26 cellular contexts compared by ENCODE assay signal in genomic region chr12:110516995-110517394, GRCh38. TPM values are rescaled to one million over a fixed set of nuclear protein-coding genes. Genes with fewer than 3 reads are reported as not detected.
DNase-seq lines count a peak whose midpoint lies in the region; ATAC-seq, FAIRE-seq and TF ChIP-seq lines count a peak whose summit lies in the region.
"Had no signal": no experiment of that assay in that cellular context is flagged by ENCODE, and none has a peak within 500 bp of the region (broad histone marks: within the 10 kb centered on the region; RNA-seq: fewer than 3 reads in every experiment).

No MANE protein-coding gene starts in this region.

- H3K27ac Mint-ChIP-seq in WTC11, result no peak overlapping the region
- H3K27ac Mint-ChIP-seq: CD14-positive monocyte; CD4-positive, alpha-beta memory T cell; CD4-positive, CD25-positive, alpha-beta regulatory T cell; CD8-positive, alpha-beta memory T cell had no signal

- ATAC-seq in WTC11, result no peak
- ATAC-seq: GM12878 had no signal

- no peaks in the 10 kb centered on the region for H3K27me3 ChIP-seq in H1 (replicated peaks in 1 of 4; ENCODE audit: control insufficient read depth in 3 of 4, extremely low read depth in 1 of 4, insufficient read depth in 3 of 4, low read length in 3 of 4)
- H3K27me3 ChIP-seq: BE2C, BLaER1 had no signal

- H4K8ac ChIP-seq in H1 (ENCODE audit: extremely low read depth, insufficient read depth, low read length), result no peak overlapping the region

- H3K18ac ChIP-seq in H1 (ENCODE audit: extremely low read depth, low read length), result no peak overlapping the region

- no peaks in the 10 kb centered on the region; the same call in 1 of the 2 replicates for H3K23me2 ChIP-seq in H1 (ENCODE audit: low read depth, low read length)

- H2BK20ac ChIP-seq in H1 (ENCODE audit: low read length), result no peak overlapping the region

- H3K9me3 ChIP-seq in HEK293 (ENCODE audit: control insufficient read depth, insufficient read depth, low read depth, low read length) (no peaks in the 10 kb centered on the region), H1 (ENCODE audit: insufficient read depth in 2 of 2, low read depth in 1 of 2, low read length in 1 of 2) (no peaks in the 10 kb centered on the region)
- H3K9me3 ChIP-seq: BE2C, BLaER1 had no signal

- no peak for TF ChIP-seq POLR2A in H1 (IDR thresholded peaks at IDR 0.05; ENCODE audit: control extremely low read depth in 1 of 2, low read depth in 2 of 2, low read length in 2 of 2)
- no peak for TF ChIP-seq POLR2A in H54 (IDR thresholded peaks at IDR 0.05; ENCODE audit: low read depth, low read length)

- TF ChIP-seq EP300 in H1 (IDR thresholded peaks at IDR 0.05; ENCODE audit: borderline replicate concordance in 1 of 2, low read depth in 2 of 2, low read length in 2 of 2), result no peak

- H3K4me3 ChIP-seq in HEK293 (ENCODE audit: low read depth, low read length) (no peak overlapping the region), H1 (ENCODE audit: extremely low read depth in 1 of 4, insufficient read depth in 2 of 4, low read depth in 3 of 4, low read length in 4 of 4) (no peak overlapping the region)
- H3K4me3 ChIP-seq: BLaER1, GM12878 had no signal

- no peak overlapping the region for H3K56ac ChIP-seq in H1 (replicated peaks; ENCODE audit: insufficient read length, low read depth, low read length)

- no peak overlapping the region for H2BK120ac ChIP-seq in H1 (replicated peaks; ENCODE audit: low read depth, low read length)

- H2BK5ac ChIP-seq in H1 (ENCODE audit: low read depth, low read length), result no peak overlapping the region

- H2BK12ac ChIP-seq in H1 (ENCODE audit: low read depth, low read length), result no peak overlapping the region

- no peak overlapping the region for H3K9ac ChIP-seq in H1 (replicated peaks in 1 of 4; ENCODE audit: extremely low read depth in 1 of 4, low read depth in 3 of 4, low read length in 3 of 4)
- H3K9ac ChIP-seq: BLaER1 had no signal

- H3K36me3 Mint-ChIP-seq in WTC11, result no peaks in the 10 kb centered on the region
- H3K36me3 Mint-ChIP-seq: CD14-positive monocyte; CD4-positive, alpha-beta memory T cell; CD4-positive, CD25-positive, alpha-beta regulatory T cell; CD8-positive, alpha-beta memory T cell had no signal

- no peak overlapping the region for H3K27ac ChIP-seq in HEK293 (ENCODE audit: extremely low read depth, low read depth, low read length)
- no peak overlapping the region for H3K27ac ChIP-seq in H1 (ENCODE audit: low read depth, low read length)
- H3K27ac ChIP-seq: BLaER1 had no signal

- no peak for TF ChIP-seq CTCF in HEK293 (tag by site-specific recombination; IDR thresholded peaks at IDR 0.05)
- TF ChIP-seq CTCF in WTC11 (IDR thresholded peaks at IDR 0.05), result no peak
- TF ChIP-seq CTCF in H1 (IDR thresholded peaks at IDR 0.05; ENCODE audit: control extremely low read depth in 1 of 3, insufficient read depth in 1 of 3, low read depth in 1 of 3, low read length in 3 of 3), result no peak

- POLR2A ChIA-PET in HEK293 (lab: Yijun Ruan, JAX), result no interaction called here
- POLR2A ChIA-PET in WTC11 (lab: Charles Lee), result no interaction called here
- POLR2A ChIA-PET in H1 (lab: Charles Lee; ENCODE audit: partially characterized antibody), result interaction anchor here (0.5 kb wide), 1 partner anchor 196 kb away, joined by 3 read pairs; no protein-coding TSS in a partner anchor

- no peak overlapping the region for H4K5ac ChIP-seq in H1 (ENCODE audit: insufficient read length, low read depth, low read length)

- DNase-seq in WTC11 (ENCODE audit: low spot score), result no peak
- no peak for DNase-seq in H1 (ENCODE audit: low read depth in 1 of 2, low spot score in 2 of 2)
- no peak for DNase-seq in H54 (ENCODE audit: insufficient read length, low spot score)
- DNase-seq in NCI-H748 (lab: John Stamatoyannopoulos, UW; ENCODE audit: unreplicated experiment), result no peak
- DNase-seq: 8988T; ACHN; BE2C; C1 segment of cervical spinal cord; CD4-positive, alpha-beta memory T cell; CD4-positive, CD25-positive, alpha-beta regulatory T cell; CD8-positive, alpha-beta memory T cell; COR-L47; DMS 273 treated with DMSO at 0.1 percent for 48 hours; DMS153; DMS53; DMS79; DND-41; EL; GDM1 had no signal

- H2AFZ ChIP-seq in H1 (ENCODE audit: low read length), result no peak overlapping the region

- no peak overlapping the region for H2AK5ac ChIP-seq in H1 (ENCODE audit: low read depth, low read length)

- WGBS in H1 (ENCODE audit: extremely low coverage in 1 of 2, insufficient coverage in 1 of 2, insufficient read length in 1 of 2, insufficient replicate concordance in 2 of 2, low coverage in 1 of 2, low lambda C conversion rate in 2 of 2, missing lambda C conversion rate in 1 of 2), 2 experiments, result 94% methylated on average over 3 of the region's 3 CpGs; no CpG with 5 or more reads in 1 of the 2 experiments

- no peaks in the 10 kb centered on the region for H3K4me1 Mint-ChIP-seq in WTC11

- H3K4me3 Mint-ChIP-seq in WTC11, result no peak overlapping the region
- H3K4me3 Mint-ChIP-seq: CD14-positive monocyte; CD4-positive, alpha-beta memory T cell; CD4-positive, CD25-positive, alpha-beta regulatory T cell; CD8-positive, alpha-beta memory T cell had no signal

- no peaks in the 10 kb centered on the region for H3K79me1 ChIP-seq in H1 (ENCODE audit: low read depth, low read length)

- H3K27me3 Mint-ChIP-seq in WTC11 (ENCODE audit: low read depth), result no peaks in the 10 kb centered on the region
- H3K27me3 Mint-ChIP-seq: CD4-positive, alpha-beta memory T cell; CD4-positive, CD25-positive, alpha-beta regulatory T cell; CD8-positive, alpha-beta memory T cell had no signal

- no peaks in the 10 kb centered on the region for H3K4me1 ChIP-seq in HEK293 (ENCODE audit: control insufficient read depth, insufficient read depth, low read length)
- H3K4me1 ChIP-seq in H1 (replicated peaks in 1 of 4; ENCODE audit: control insufficient read depth in 3 of 4, insufficient read depth in 4 of 4, low read length in 3 of 4), result no peaks in the 10 kb centered on the region
- H3K4me1 ChIP-seq: BE2C had no signal

- no peaks in the 10 kb centered on the region for H3K36me3 ChIP-seq in HEK293 (ENCODE audit: control insufficient read depth in 2 of 2, insufficient read depth in 1 of 2, low read length in 2 of 2)
- no peaks in the 10 kb centered on the region for H3K36me3 ChIP-seq in H1 (ENCODE audit: control insufficient read depth in 2 of 4, insufficient read depth in 4 of 4, low read length in 3 of 4)
- H3K36me3 ChIP-seq: BE2C, BLaER1 had no signal

- CTCF ChIA-PET in HEK293 (lab: Yijun Ruan, JAX) (no interaction called here), WTC11 (lab: Charles Lee) (no interaction called here), H1 (lab: Charles Lee; ENCODE audit: partially characterized antibody) (interaction anchor here (0.6 kb wide), 1 partner anchor 330 kb away, joined by 3 read pairs; the partner anchor contains the start of gene CCDC63)

- no peak overlapping the region for H4K91ac ChIP-seq in H1 (replicated peaks; ENCODE audit: insufficient read length, low read length)

- no peaks in the 10 kb centered on the region for H3K9me3 Mint-ChIP-seq in WTC11
- H3K9me3 Mint-ChIP-seq: CD4-positive, alpha-beta memory T cell; CD4-positive, CD25-positive, alpha-beta regulatory T cell; CD8-positive, alpha-beta memory T cell had no signal

- H2BK15ac ChIP-seq in H1 (ENCODE audit: low read length), result no peak overlapping the region

- H3K23ac ChIP-seq in H1 (ENCODE audit: insufficient read length), result no peak overlapping the region

- no peak overlapping the region for H3K4ac ChIP-seq in H1 (replicated peaks; ENCODE audit: insufficient read length, low read depth, low read length)

- FAIRE-seq in H1 (lab: Jason Lieb, UNC), result no peak
- no peak for FAIRE-seq in H54 (lab: Jason Lieb, UNC)
- FAIRE-seq: A204.1, GM12878, GM12892, GM18507 had no signal

- no peak overlapping the region for H3K14ac ChIP-seq in H1 (ENCODE audit: insufficient read length)

- H4K20me1 ChIP-seq in H1 (replicated peaks in 1 of 2; ENCODE audit: control insufficient read depth in 1 of 2, insufficient read depth in 2 of 2, low read length in 2 of 2), result no peaks in the 10 kb centered on the region
- H4K20me1 ChIP-seq: BLaER1 had no signal

- no peaks in the 10 kb centered on the region for H3K79me2 ChIP-seq in H1 (ENCODE audit: control insufficient read depth in 1 of 2, insufficient read depth in 2 of 2, low read length in 2 of 2)

- H3K4me2 ChIP-seq in H1 (ENCODE audit: insufficient read depth in 1 of 2, low read depth in 2 of 2, low read length in 2 of 2), result no peak overlapping the region
- H3K4me2 ChIP-seq: BLaER1 had no signal

- TF ChIP-seq RAD21 in H1 (IDR thresholded peaks at IDR 0.05 in 1 of 2, conservative IDR thresholded peaks at IDR 0.05 in 1 of 2; ENCODE audit: low read depth in 2 of 2, low read length in 2 of 2), result no peak

RNA-seq across cellular contexts. Expression of gene RAD9B, which starts 14.9 kb away (rescaled TPM):
- 0.09 to 0.32 TPM in 2 of 3 replicates, not detected in the other for total RNA-seq in WTC11 (2021)
- total RNA-seq in H1 (2021; fragmentation: NEBNext Ultra II Directional; extraction: Animal tissue kit (Norgen Biotek cat#: 25700)), result not detected in 2 replicates
- polyA plus RNA-seq in H1 (2011; rRNA removed), result 0.03 and 0.06 TPM in 2 replicates
- 0.10 TPM for polyA plus RNA-seq in H1 (2011; cell fraction: cytosol; rRNA removed)
- not detected for polyA plus RNA-seq in H1 (2011; cell fraction: nucleus; rRNA removed)
- polyA plus RNA-seq in H1 (2012, experiment 1 of 2), result not detected in 4 replicates
- not detected for polyA plus RNA-seq in H1 (2012, experiment 2 of 2)
- 0.08 TPM for polyA plus RNA-seq in H1 (2013, experiment 1 of 2)
- 0.02 TPM for polyA plus RNA-seq in H1 (2013, experiment 2 of 2)
- not detected in 2 replicates for polyA minus RNA-seq in H1 (2011; rRNA and poly(A)+ RNA removed)
- not detected for polyA minus RNA-seq in H1 (2011; cell fraction: cytosol; rRNA and poly(A)+ RNA removed)
- not detected for polyA minus RNA-seq in H1 (2011; cell fraction: nucleus; rRNA and poly(A)+ RNA removed)

RNA-seq across cellular contexts. Expression of gene VPS29, which starts 15.1 kb away (rescaled TPM):
- 51.2 to 66.3 TPM (median 54.4 TPM) in 3 replicates for total RNA-seq in WTC11 (2021)
- total RNA-seq in H1 (2021; fragmentation: NEBNext Ultra II Directional; extraction: Animal tissue kit (Norgen Biotek cat#: 25700)), result 59.0 and 62.5 TPM in 2 replicates
- polyA plus RNA-seq in H1 (2011; rRNA removed), result 40.0 and 74.6 TPM in 2 replicates
- polyA plus RNA-seq in H1 (2011; cell fraction: cytosol; rRNA removed), result 82.1 TPM
- 18.0 TPM for polyA plus RNA-seq in H1 (2011; cell fraction: nucleus; rRNA removed)
- 70.6 to 98.5 TPM (median 81.0 TPM) in 4 replicates for polyA plus RNA-seq in H1 (2012, experiment 1 of 2)
- 52.1 TPM for polyA plus RNA-seq in H1 (2012, experiment 2 of 2)
- polyA plus RNA-seq in H1 (2013, experiment 1 of 2), result 65.0 TPM
- polyA plus RNA-seq in H1 (2013, experiment 2 of 2), result 64.2 TPM
- polyA minus RNA-seq in H1 (2011; rRNA and poly(A)+ RNA removed), result 42.3 and 71.7 TPM in 2 replicates
- 20.0 TPM for polyA minus RNA-seq in H1 (2011; cell fraction: cytosol; rRNA and poly(A)+ RNA removed)
- polyA minus RNA-seq in H1 (2011; cell fraction: nucleus; rRNA and poly(A)+ RNA removed), result 18.8 TPM

RNA-seq across cellular contexts. Expression of gene FAM216A, which starts 48.4 kb away (rescaled TPM):
- total RNA-seq in WTC11 (2021), result 16.9 to 20.2 TPM (median 19.7 TPM) in 3 replicates
- total RNA-seq in H1 (2021; fragmentation: NEBNext Ultra II Directional; extraction: Animal tissue kit (Norgen Biotek cat#: 25700)), result 19.8 and 22.2 TPM in 2 replicates
- 24.6 and 24.8 TPM in 2 replicates for polyA plus RNA-seq in H1 (2011; rRNA removed)
- polyA plus RNA-seq in H1 (2011; cell fraction: cytosol; rRNA removed), result 36.8 TPM
- polyA plus RNA-seq in H1 (2011; cell fraction: nucleus; rRNA removed), result 19.3 TPM
- polyA plus RNA-seq in H1 (2012, experiment 1 of 2), result 16.2 to 19.4 TPM (median 17.0 TPM) in 4 replicates
- polyA plus RNA-seq in H1 (2012, experiment 2 of 2), result 7.7 TPM
- 29.6 TPM for polyA plus RNA-seq in H1 (2013, experiment 1 of 2)
- 28.8 TPM for polyA plus RNA-seq in H1 (2013, experiment 2 of 2)
- polyA minus RNA-seq in H1 (2011; rRNA and poly(A)+ RNA removed), result 17.7 and 19.6 TPM in 2 replicates
- 13.8 TPM for polyA minus RNA-seq in H1 (2011; cell fraction: cytosol; rRNA and poly(A)+ RNA removed)
- polyA minus RNA-seq in H1 (2011; cell fraction: nucleus; rRNA and poly(A)+ RNA removed), result 26.9 TPM

RNA-seq across cellular contexts. Expression of gene GPN3, which starts 48.9 kb away (rescaled TPM):
- total RNA-seq in WTC11 (2021), result 46.4 to 53.0 TPM (median 51.2 TPM) in 3 replicates
- total RNA-seq in H1 (2021; fragmentation: NEBNext Ultra II Directional; extraction: Animal tissue kit (Norgen Biotek cat#: 25700)), result 49.7 and 50.8 TPM in 2 replicates
- polyA plus RNA-seq in H1 (2011; rRNA removed), result 32.8 and 52.9 TPM in 2 replicates
- 57.0 TPM for polyA plus RNA-seq in H1 (2011; cell fraction: cytosol; rRNA removed)
- polyA plus RNA-seq in H1 (2011; cell fraction: nucleus; rRNA removed), result 11.8 TPM
- polyA plus RNA-seq in H1 (2012, experiment 1 of 2), result 36.0 to 51.5 TPM (median 43.2 TPM) in 4 replicates
- polyA plus RNA-seq in H1 (2012, experiment 2 of 2), result 5.9 TPM
- polyA plus RNA-seq in H1 (2013, experiment 1 of 2), result 47.0 TPM
- 49.4 TPM for polyA plus RNA-seq in H1 (2013, experiment 2 of 2)
- polyA minus RNA-seq in H1 (2011; rRNA and poly(A)+ RNA removed), result 31.1 and 35.4 TPM in 2 replicates
- polyA minus RNA-seq in H1 (2011; cell fraction: cytosol; rRNA and poly(A)+ RNA removed), result 15.9 TPM
- polyA minus RNA-seq in H1 (2011; cell fraction: nucleus; rRNA and poly(A)+ RNA removed), result 19.8 TPM

Comparison
In these comparisons a context has a peak if more than half of its experiments do, and no peak if none do; other contexts are left out.
1. Of the 8 proteins assayed by ChIP-seq in both HEK293 and WTC11: peak only in HEK293: ZNF121; only in WTC11: none; in both: none; in neither: 7.